Comparison of ENCODE assay signal across 23 cellular contexts in the genomic region with DNA sequence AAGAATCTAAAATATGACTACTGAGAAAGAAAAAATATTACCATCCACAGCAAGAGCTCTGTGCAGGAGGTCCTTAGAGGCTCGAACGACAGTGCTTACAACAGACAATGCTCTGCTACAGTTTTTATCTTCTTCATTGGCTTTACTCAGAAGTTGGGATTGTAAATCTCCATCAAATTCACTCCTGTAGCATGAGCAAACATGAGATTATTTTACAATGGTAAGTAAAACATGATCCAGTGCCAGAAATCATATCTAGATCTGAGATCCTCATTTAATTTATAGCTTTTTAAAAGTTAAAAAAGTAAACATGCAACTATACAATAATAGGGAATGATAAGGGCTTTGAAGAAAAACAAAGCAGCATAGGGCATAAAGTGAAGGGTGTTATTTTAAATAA.
"Had no signal": no experiment of that assay in that cellular context is flagged by ENCODE, and none has a peak within 500 bp of the region (broad histone marks: within the 10 kb centered on the region; RNA-seq: fewer than 3 reads in every experiment).

No MANE protein-coding gene starts in this region.

- H3K9me3 ChIP-seq: colonic mucosa, esophagus muscularis mucosa, esophagus squamous epithelium, gastrocnemius medialis, gastroesophageal sphincter, heart left ventricle had no signal

- H3K27me3 ChIP-seq: colonic mucosa, dorsolateral prefrontal cortex, esophagus muscularis mucosa, esophagus squamous epithelium, foreskin keratinocyte, gastrocnemius medialis, gastroesophageal sphincter, heart left ventricle had no signal

- ATAC-seq: effector memory CD8-positive, alpha-beta T cell; esophagus mucosa; foreskin keratinocyte; gastrocnemius medialis; gastroesophageal sphincter; heart left ventricle had no signal

- H3K4me3 ChIP-seq: colonic mucosa, coronary artery, dorsolateral prefrontal cortex, esophagus muscularis mucosa, esophagus squamous epithelium, gastrocnemius medialis, gastroesophageal sphincter, heart left ventricle had no signal

- H3K4me1 ChIP-seq: colonic mucosa, esophagus muscularis mucosa, esophagus squamous epithelium, gastrocnemius medialis, gastroesophageal sphincter, heart left ventricle had no signal

- H3K27ac ChIP-seq: colonic mucosa, coronary artery, dorsolateral prefrontal cortex, epithelial cell of prostate, esophagus muscularis mucosa, esophagus squamous epithelium, foreskin keratinocyte, gastrocnemius medialis, gastroesophageal sphincter, heart left ventricle had no signal

- H3K36me3 ChIP-seq: colonic mucosa had no signal

- DNase-seq: colonic mucosa; cortex of kidney; dermis blood vessel endothelial cell; dorsolateral prefrontal cortex; effector CD4-positive, alpha-beta T cell; effector CD8-positive, alpha-beta T cell; effector memory CD4-positive, alpha-beta T cell; effector memory CD8-positive, alpha-beta T cell; endodermal cell; erythroblast; esophagus squamous epithelium; foreskin fibroblast; foreskin keratinocyte; foreskin melanocyte; gastrocnemius medialis; glutamatergic neuron; head of caudate nucleus; heart left ventricle had no signal
